ENCODE assay signal across 26 cellular contexts in the genomic region with DNA sequence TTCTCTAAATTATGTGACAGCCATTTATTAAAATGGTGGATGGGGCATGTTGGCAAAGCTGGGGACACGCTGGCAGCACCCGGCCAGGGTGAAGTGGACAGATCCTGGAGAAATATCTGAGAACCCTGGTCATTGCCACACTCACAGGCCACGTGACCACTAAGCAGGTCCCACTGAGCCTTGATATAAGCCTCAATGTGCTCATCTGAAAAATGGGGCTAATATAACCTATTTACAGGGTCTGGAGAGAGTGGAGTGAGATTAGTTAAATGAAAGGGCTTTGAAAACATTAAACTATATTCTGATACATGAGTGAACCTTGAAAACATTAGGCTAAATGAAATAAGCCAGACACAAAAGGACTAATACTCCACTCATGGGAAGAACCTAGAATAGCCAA.
"Had no signal": no experiment of that assay in that cellular context is flagged by ENCODE, and none has a peak within 500 bp of the region (broad histone marks: within the 10 kb centered on the region; RNA-seq: fewer than 3 reads in every experiment).

No MANE protein-coding gene starts in this region.

- H3K27ac ChIP-seq: colonic mucosa, epithelial cell of prostate, esophagus squamous epithelium, gastrocnemius medialis, heart right ventricle, left lung, lower lobe of right lung had no signal

- FAIRE-seq: endometrium, islet of Langerhans, keratinocyte had no signal

- H3K4me1 Mint-ChIP-seq: endodermal cell had no signal

- H3K27ac Mint-ChIP-seq: dendritic cell treated with granulocyte-macrophage colony-stimulating factor and Interleukin-4, amounts not matched to agents 40 ng/mL and 50 ng/mL, for 4 days; effector memory CD8-positive, alpha-beta T cell; endodermal cell; mesothelial cell of epicardium had no signal

- H3K36me3 ChIP-seq: colonic mucosa, esophagus squamous epithelium, gastrocnemius medialis, heart right ventricle, left lung, lower lobe of right lung had no signal

- ATAC-seq: effector memory CD8-positive, alpha-beta T cell; esophagus mucosa; gastrocnemius medialis; heart right ventricle; left cardiac atrium; left lung; left ventricle myocardium superior; lower lobe of right lung; mucosa of descending colon had no signal

- H3K4me3 ChIP-seq: colonic mucosa, esophagus squamous epithelium, gastrocnemius medialis, heart right ventricle, left lung, lower lobe of right lung, mucosa of descending colon had no signal

- H3K4me1 ChIP-seq: colonic mucosa, gastrocnemius medialis, heart right ventricle, left lung, lower lobe of right lung had no signal

- H3K9me3 Mint-ChIP-seq: endodermal cell, mesothelial cell of epicardium had no signal

- H3K36me3 Mint-ChIP-seq: mesothelial cell of epicardium had no signal

- DNase-seq: colonic mucosa; cortex of kidney; effector CD8-positive, alpha-beta T cell; effector memory CD8-positive, alpha-beta T cell; endodermal cell; erythroblast; esophagus squamous epithelium; foreskin fibroblast; foreskin melanocyte; gastrocnemius medialis; glutamatergic neuron; heart right ventricle; hippocampal formation; left cardiac atrium; left lung; left ventricle myocardium superior; lower lobe of right lung; mesenchymal stem cell; mucosa of descending colon had no signal

- H3K4me3 Mint-ChIP-seq: dendritic cell treated with granulocyte-macrophage colony-stimulating factor and Interleukin-4, amounts not matched to agents 40 ng/mL and 50 ng/mL, for 4 days; effector memory CD8-positive, alpha-beta T cell; endodermal cell had no signal

- H3K27me3 ChIP-seq: colonic mucosa had no signal

- H3K9me3 ChIP-seq: colonic mucosa, esophagus squamous epithelium, gastrocnemius medialis, heart right ventricle, left lung, lower lobe of right lung, mucosa of descending colon had no signal
